8 cellular contexts compared by ENCODE assay signal in genomic region chr17:37406635-37407455, GRCh38. TPM values are rescaled to one million over a fixed set of nuclear protein-coding genes. Genes with fewer than 3 reads are reported as not detected.
DNase-seq lines count a peak whose midpoint lies in the region; ATAC-seq and TF ChIP-seq lines count a peak whose summit lies in the region.

ACACA (minus strand) TSS chr17:37406836; CDS start chr17:37406299, 537 bp downstream.
TADA2A (plus strand) TSS chr17:37406886; CDS start chr17:37411366, 4,480 bp downstream.

- H3K27me3 ChIP-seq in Caco-2 (replicated peaks; ENCODE audit: control insufficient read depth, insufficient read depth, low read length) (no peaks in the 10 kb centered on the region), esophagus (ENCODE audit: control insufficient read depth in 1 of 2, insufficient read depth in 2 of 2, low read length in 2 of 2) (no peaks in the 10 kb centered on the region), muscle layer of colon (ENCODE audit: control insufficient read depth in 1 of 2, insufficient read depth in 2 of 2, low read length in 2 of 2) (no peaks in the 10 kb centered on the region)

- H3K27me3 Mint-ChIP-seq in Caco-2 (ENCODE audit: insufficient read depth, unreplicated experiment): no peaks in the 10 kb centered on the region

- H3K36me3 Mint-ChIP-seq in Caco-2 (ENCODE audit: insufficient read depth, unreplicated experiment): peaks cover 54% of the 10 kb centered on the region

- H3K4me1 Mint-ChIP-seq in Caco-2 (ENCODE audit: low read depth, unreplicated experiment): peaks cover 10% of the 10 kb centered on the region

- TF ChIP-seq CTCF in Caco-2 (IDR thresholded peaks at IDR 0.05; ENCODE audit: insufficient read depth in 1 of 2, low read depth in 1 of 2, low read length in 1 of 2, severe bottlenecking in 1 of 2, unreplicated experiment in 1 of 2): no peak

- DNase-seq in Caco-2: peak; percentile 86 to 92
- DNase-seq in HUDEP-2 (lab: John Stamatoyannopoulos, UW; ENCODE audit: unreplicated experiment in 76 of 76): peak in 73 of 76 experiments; percentile 20 to 82 (median 66)
- DNase-seq in OCI-M1 (lab: John Stamatoyannopoulos, UW): peak; percentile 86
- DNase-seq in activated T-cell treated with anti-CD3 and anti-CD28 coated beads for 48 hours (ENCODE audit: low read depth): peak; percentile 83
- peak; percentile 45 to 46 for DNase-seq in stimulated activated CD8-positive, alpha-beta memory T cell treated with anti-CD3 and anti-CD28 coated beads, Interleukin-7, amount 100 ng/mL, for 1 hour (ENCODE audit: low read depth in 2 of 2)

- intact Hi-C loops in Caco-2 (cut with micrococcal nuclease; ENCODE audit: unreplicated experiment): loop anchor here (2.0 kb wide), 1 partner anchor 82 kb away; the partner anchor contains the start of gene DUSP14

- H3K9me3 Mint-ChIP-seq in Caco-2 (ENCODE audit: unreplicated experiment): no peaks in the 10 kb centered on the region

- H3K36me3 ChIP-seq in Caco-2 (ENCODE audit: control insufficient read depth, insufficient read depth, low read length) (peaks cover 1% of the 10 kb centered on the region), esophagus (ENCODE audit: control insufficient read depth in 2 of 2, insufficient read depth in 2 of 2, low read length in 1 of 2) (peaks cover 0 to 4% of the 10 kb centered on the region in 2 donors), muscle layer of colon (ENCODE audit: insufficient read depth, low read length) (no peaks in the 10 kb centered on the region)

- BruUV-seq in Caco-2 (replicated peaks; lab: Mats Ljungman, UMichigan): no TSS peak

- CTCF ChIA-PET in Caco-2 (lab: Charles Lee): interaction anchor here (0.6 to 1.9 kb wide), 3 partner anchors 9 to 34 kb away, joined by 4 to 6 read pairs (median 5); no protein-coding TSS in a partner anchor

- H3K9ac ChIP-seq in muscle layer of colon (ENCODE audit: low read length): peak within 1 kb of the TSS; percentile 88

- POLR2A ChIA-PET in Caco-2 (lab: Charles Lee): interaction anchor here (0.7 to 1.9 kb wide), 5 partner anchors 21 to 83 kb away, joined by 3 to 20 read pairs (median 6); partner anchors contain the start of gene DUSP14

- peak within 1 kb of the TSS; percentile 97 for H3K27ac ChIP-seq in esophagus (ENCODE audit: low read depth in 2 of 2, low read length in 1 of 2)
- H3K27ac ChIP-seq in muscle layer of colon (ENCODE audit: low read depth, low read length): peak within 1 kb of the TSS; percentile 95

- WGBS in esophagus, 2 donors: 0 to 1% methylated on average over 54 to 97 of the region's 97 CpGs

- H3K4me3 ChIP-seq in Caco-2 (ENCODE audit: low read depth, low read length) (peak within 1 kb of the TSS; percentile 99), esophagus (ENCODE audit: low read depth in 1 of 2, low read length in 2 of 2) (peak within 1 kb of the TSS; percentile 76 to 82), muscle layer of colon (ENCODE audit: low read depth in 1 of 2, low read length in 2 of 2) (peak within 1 kb of the TSS; percentile 85 to 87)

- peak; percentile 76 for ATAC-seq in GM21381 (IDR thresholded peaks at IDR 0.05; ENCODE audit: unreplicated experiment)

- H3K4me3 Mint-ChIP-seq in Caco-2 (ENCODE audit: unreplicated experiment): peak within 1 kb of the TSS; percentile 93

- H3K27ac Mint-ChIP-seq in Caco-2 (ENCODE audit: unreplicated experiment): peak within 1 kb of the TSS; percentile 87

- H3K4me1 ChIP-seq in Caco-2 (peaks cover 14% of the 10 kb centered on the region; the same call in 1 of the 2 replicates), esophagus (ENCODE audit: control insufficient read depth in 2 of 2, insufficient read depth in 2 of 2, low read length in 1 of 2) (peaks cover 0 to 3% of the 10 kb centered on the region in 2 donors), muscle layer of colon (ENCODE audit: insufficient read depth, low read length) (peaks cover 17% of the 10 kb centered on the region)

- H3K9me3 ChIP-seq in Caco-2 (no peaks in the 10 kb centered on the region), esophagus (ENCODE audit: control insufficient read depth in 2 of 2, insufficient read depth in 1 of 2, low read depth in 1 of 2, low read length in 1 of 2) (no peaks in the 10 kb centered on the region), muscle layer of colon (ENCODE audit: low read length) (no peaks in the 10 kb centered on the region)

RNA-seq across cellular contexts. Expression of gene ACACA, which starts in this region (rescaled TPM):
- 108 and 113 TPM in 2 replicates for total RNA-seq in Caco-2 (2022)
- 10 to 100 TPM; 20.0 to 25.4 TPM for polyA plus RNA-seq in esophagus

RNA-seq across cellular contexts. Expression of gene TADA2A, which starts in this region (rescaled TPM):
- 27.3 and 29.4 TPM in 2 replicates for total RNA-seq in Caco-2 (2022)
- 1 to 10 TPM; 6.2 to 6.7 TPM for polyA plus RNA-seq in esophagus

Comparison
In these comparisons a context has a peak if more than half of its experiments do, and no peak if none do; other contexts are left out.
1. Peak in every context shown above with its lines: DNase-seq, ATAC-seq, H3K4me3 ChIP-seq and H3K27ac ChIP-seq.